In genomic region chr12:11718768-11719253, GRCh38 we compare ENCODE assay signal across 9 cellular contexts.
DNase-seq lines count a peak whose midpoint lies in the region; ATAC-seq and TF ChIP-seq lines count a peak whose summit lies in the region.
"Had no signal": no experiment of that assay in that cellular context is flagged by ENCODE, and none has a peak within 500 bp of the region (broad histone marks: within the 10 kb centered on the region; RNA-seq: fewer than 3 reads in every experiment).

No MANE protein-coding gene starts in this region.

- H3K4me3 ChIP-seq in adipocyte (ENCODE audit: low read length) (no peak overlapping the region), cardiac muscle cell (no peak overlapping the region)
- H3K4me3 ChIP-seq: right lobe of liver had no signal

- no peaks in the 10 kb centered on the region for H3K27me3 ChIP-seq in adipocyte (replicated peaks; ENCODE audit: control insufficient read depth, insufficient read depth, low read length)
- no peaks in the 10 kb centered on the region for H3K27me3 ChIP-seq in cardiac muscle cell
- H3K27me3 ChIP-seq: right lobe of liver had no signal

- H3K36me3 Mint-ChIP-seq in stimulated activated effector memory CD8-positive, alpha-beta T cell treated with anti-CD3 and anti-CD28 coated beads, Interleukin-12 subunit alpha, Interleukin-12 subunit beta, amount 100 ng/mL, for 72 hours, result peaks cover 50% of the 10 kb centered on the region
- H3K36me3 Mint-ChIP-seq in endothelial cell (ENCODE audit: low read depth, unreplicated experiment), result peaks cover 41% of the 10 kb centered on the region

- no peak overlapping the region for H3K9ac ChIP-seq in adipocyte (ENCODE audit: low read length)
- H3K9ac ChIP-seq: KMS-11 had no signal

- peaks cover 43% of the 10 kb centered on the region for H3K4me1 Mint-ChIP-seq in stimulated activated effector memory CD8-positive, alpha-beta T cell treated with anti-CD3 and anti-CD28 coated beads, Interleukin-12 subunit alpha, Interleukin-12 subunit beta, amount 100 ng/mL, for 72 hours
- peaks cover 51% of the 10 kb centered on the region for H3K4me1 Mint-ChIP-seq in endothelial cell (ENCODE audit: unreplicated experiment)

- intact Hi-C loops in sciatic nerve (cut with DNase I), result no loop called here

- H3K36me3 ChIP-seq in adipocyte (ENCODE audit: control insufficient read depth, insufficient read depth, low read length, severe bottlenecking) (no peaks in the 10 kb centered on the region), cardiac muscle cell (no peaks in the 10 kb centered on the region)
- H3K36me3 ChIP-seq: right lobe of liver had no signal

- H3K27ac Mint-ChIP-seq in stimulated activated effector memory CD8-positive, alpha-beta T cell treated with anti-CD3 and anti-CD28 coated beads, Interleukin-12 subunit alpha, Interleukin-12 subunit beta, amount 100 ng/mL, for 72 hours, result no peak overlapping the region
- no peak overlapping the region for H3K27ac Mint-ChIP-seq in endothelial cell (ENCODE audit: unreplicated experiment)

- peaks cover 7% of the 10 kb centered on the region for H3K27me3 Mint-ChIP-seq in endothelial cell (ENCODE audit: unreplicated experiment)

- H3K27ac ChIP-seq in cardiac muscle cell, result peak overlapping the region; percentile 74
- H3K27ac ChIP-seq: KMS-11 had no signal

- H3K4me3 Mint-ChIP-seq in stimulated activated effector memory CD8-positive, alpha-beta T cell treated with anti-CD3 and anti-CD28 coated beads, Interleukin-12 subunit alpha, Interleukin-12 subunit beta, amount 100 ng/mL, for 72 hours, result peak overlapping the region; percentile 4
- no peak overlapping the region for H3K4me3 Mint-ChIP-seq in endothelial cell (ENCODE audit: unreplicated experiment)

- H3K9me3 Mint-ChIP-seq in stimulated activated effector memory CD8-positive, alpha-beta T cell treated with anti-CD3 and anti-CD28 coated beads, Interleukin-12 subunit alpha, Interleukin-12 subunit beta, amount 100 ng/mL, for 72 hours, result no peaks in the 10 kb centered on the region
- no peaks in the 10 kb centered on the region for H3K9me3 Mint-ChIP-seq in endothelial cell (ENCODE audit: unreplicated experiment)

- peak; percentile 25 for ATAC-seq in stimulated activated effector memory CD8-positive, alpha-beta T cell treated with anti-CD3 and anti-CD28 coated beads, Interleukin-12 subunit alpha, Interleukin-12 subunit beta, amount 100 ng/mL, for 72 hours
- ATAC-seq in sciatic nerve, result no peak

- TF ChIP-seq CTCF in cardiac muscle cell (IDR thresholded peaks at IDR 0.05; ENCODE audit: low read depth, low read length), result no peak
- TF ChIP-seq CTCF in endothelial cell (IDR thresholded peaks at IDR 0.05; ENCODE audit: unreplicated experiment), result no peak

- H3K9me3 ChIP-seq in adipocyte (ENCODE audit: control insufficient read depth, low read length), result no peaks in the 10 kb centered on the region
- no peaks in the 10 kb centered on the region for H3K9me3 ChIP-seq in cardiac muscle cell (ENCODE audit: low read depth)
- H3K9me3 ChIP-seq: right lobe of liver had no signal

- peaks cover 50% of the 10 kb centered on the region for H3K4me1 ChIP-seq in adipocyte (ENCODE audit: control insufficient read depth, insufficient read depth, low read length)
- peaks cover 44% of the 10 kb centered on the region for H3K4me1 ChIP-seq in cardiac muscle cell (ENCODE audit: low read depth)

- DNase-seq in HCEC 1CT, result peak; percentile 69
- DNase-seq in adipocyte (ENCODE audit: low read depth), result peak; percentile 63
- peak in 1 of 2 donors; percentile 38 for DNase-seq in cardiac muscle cell (ENCODE audit: low read depth in 1 of 2, low spot score in 1 of 2)
- no peak for DNase-seq in stimulated activated effector memory CD8-positive, alpha-beta T cell treated with anti-CD3 and anti-CD28 coated beads, Interleukin-12 subunit alpha, Interleukin-12 subunit beta, amount 100 ng/mL, for 72 hours (ENCODE audit: low spot score in 2 of 2)
- no peak for DNase-seq in stimulated activated naive CD4-positive, alpha-beta T cell treated with Interleukin-2 at 50 U/mL for 16 hours (lab: John Stamatoyannopoulos, UW)
- DNase-seq in endothelial cell (ENCODE audit: low spot score), result no peak
- DNase-seq in sciatic nerve (ENCODE audit: low spot score), result no peak
- DNase-seq: right lobe of liver had no signal

Comparison
In these comparisons a context has a peak if more than half of its experiments do, and no peak if none do; other contexts are left out.
1. DNase-seq: peak in HCEC 1CT (single experiment) and adipocyte (single experiment); none in stimulated activated effector memory CD8-positive, alpha-beta T cell treated with anti-CD3 and anti-CD28 coated beads, Interleukin-12 subunit alpha, Interleukin-12 subunit beta, amount 100 ng/mL, for 72 hours (0 of 2), stimulated activated naive CD4-positive, alpha-beta T cell treated with Interleukin-2 at 50 U/mL for 16 hours (single experiment), endothelial cell (single experiment) and sciatic nerve (single experiment).